ENCODE assay signal across 17 cellular contexts in genomic region chr1:212983482-212983881, GRCh38. TPM values are rescaled to one million over a fixed set of nuclear protein-coding genes. Genes with fewer than 3 reads are reported as not detected.
A peak's percentile ranks its signal among the peaks of the same experiment; 100 is the strongest.
DNase-seq lines count a peak whose midpoint lies in the region; ATAC-seq, FAIRE-seq and TF ChIP-seq lines count a peak whose summit lies in the region.
"Had no signal": no experiment of that assay in that cellular context is flagged by ENCODE, and none has a peak within 500 bp of the region (broad histone marks: within the 10 kb centered on the region; RNA-seq: fewer than 3 reads in every experiment).

No MANE protein-coding gene starts in this region.

- no peak overlapping the region for H3K4me3 ChIP-seq in GM12878
- H3K4me3 ChIP-seq in lung = no peak overlapping the region
- H3K4me3 ChIP-seq: A549, HAP-1 had no signal

- H3K27me3 Mint-ChIP-seq in H9 (ENCODE audit: low read depth) = no peaks in the 10 kb centered on the region

- H3K9me3 ChIP-seq in H9 (ENCODE audit: control insufficient read depth, low read depth, low read length) = no peaks in the 10 kb centered on the region
- H3K9me3 ChIP-seq in GM12878 (replicated peaks; ENCODE audit: control insufficient read depth, insufficient read depth, low read length) = no peaks in the 10 kb centered on the region
- no peaks in the 10 kb centered on the region for H3K9me3 ChIP-seq in lung (ENCODE audit: control insufficient read depth in 2 of 2, insufficient read depth in 1 of 2, low read length in 1 of 2)
- H3K9me3 ChIP-seq: A549, Caco-2, HAP-1 had no signal

- H4K91ac ChIP-seq in H9 (ENCODE audit: insufficient read length, low read depth, low read length) = no peak overlapping the region

- no peaks in the 10 kb centered on the region for H4K20me1 ChIP-seq in H9 (ENCODE audit: control insufficient read depth, insufficient read depth, insufficient read length)
- H4K20me1 ChIP-seq in GM12878 (ENCODE audit: control insufficient read depth, insufficient read depth) = no peaks in the 10 kb centered on the region

- DNase-seq in H9 (peak; percentile 21), GM12878 (ENCODE audit: low read depth, low spot score) (no peak), lung (ENCODE audit: low spot score) (peak; percentile 20), NOMO-1 treated with DMSO at 0.1 percent for 48 hours (lab: John Stamatoyannopoulos, UW; ENCODE audit: unreplicated experiment) (no peak), Right ventricle myocardium inferior (ENCODE audit: missing footprints) (no peak)
- DNase-seq: 8988T; C1 segment of cervical spinal cord; Caco-2; CD4-positive, alpha-beta memory T cell; DMS153; DND-41; HFFc6 had no signal

- TF ChIP-seq POLR2A in GM12878 (IDR thresholded peaks at IDR 0.05; ENCODE audit: low read depth, low read length) = no peak

- H2BK15ac ChIP-seq in H9 (ENCODE audit: low read depth, low read length) = no peak overlapping the region

- H3K27ac ChIP-seq in H9 (ENCODE audit: insufficient read length, low read depth, low read length) = no peak overlapping the region
- H3K27ac ChIP-seq in GM12878 (ENCODE audit: control insufficient read depth, insufficient read depth) = no peak overlapping the region
- no peak overlapping the region for H3K27ac ChIP-seq in lung (ENCODE audit: low read depth in 1 of 2, low read length in 1 of 2)
- H3K27ac ChIP-seq: A549 had no signal

- no TSS peak for BruUV-seq in GM12878 (replicated peaks; lab: Mats Ljungman, UMichigan)

- H4K8ac ChIP-seq in H9 (replicated peaks; ENCODE audit: insufficient read length, low read depth, low read length) = no peak overlapping the region

- H2BK12ac ChIP-seq in H9 (ENCODE audit: insufficient read length, low read depth, low read length) = no peak overlapping the region

- H3K4me1 ChIP-seq in H9 (ENCODE audit: insufficient read depth, low read length) = peaks cover 7% of the 10 kb centered on the region; the same call in 1 of the 2 replicates
- H3K4me1 ChIP-seq in GM12878 (ENCODE audit: control insufficient read depth, insufficient read depth, low read length) = peaks cover 46% of the 10 kb centered on the region
- peaks cover 13 to 19% of the 10 kb centered on the region in 2 donors for H3K4me1 ChIP-seq in lung (ENCODE audit: control insufficient read depth in 2 of 2, insufficient read depth in 2 of 2, low read length in 2 of 2)
- H3K4me1 ChIP-seq: Caco-2, HAP-1 had no signal

- H3K4me3 Mint-ChIP-seq in H9 = no peak overlapping the region
- H3K4me3 Mint-ChIP-seq: CD4-positive, alpha-beta memory T cell; HFFc6 had no signal

- H3K14ac ChIP-seq in H9 (ENCODE audit: insufficient read depth, low read length) = no peak overlapping the region

- H3K9me3 Mint-ChIP-seq in H9 = no peaks in the 10 kb centered on the region
- H3K9me3 Mint-ChIP-seq: CD4-positive, alpha-beta memory T cell; HFFc6 had no signal

- no peak overlapping the region for H4K5ac ChIP-seq in H9 (ENCODE audit: insufficient read length, low read depth, low read length)

- no peak for TF ChIP-seq EP300 in GM12878 (IDR thresholded peaks at IDR 0.05; ENCODE audit: borderline replicate concordance in 1 of 2, control insufficient read depth in 1 of 2, low read depth in 2 of 2, low read length in 2 of 2)

- no CpG with 5 or more reads among the region's 3 CpGs for WGBS in H9 (ENCODE audit: extremely low coverage, insufficient read length, low lambda C conversion rate)
- 97% methylated on average over 3 of the region's 3 CpGs for WGBS in GM12878 (ENCODE audit: insufficient coverage, insufficient replicate concordance, low lambda C conversion rate, missing lambda C conversion rate)
- 90 to 98% methylated on average over 3 of the region's 3 CpGs for WGBS in lung, 2 donors

- H3K23me2 ChIP-seq in H9 (ENCODE audit: insufficient read length, low read depth, low read length, poor library complexity, severe bottlenecking) = no peaks in the 10 kb centered on the region

- H3K4me1 Mint-ChIP-seq in H9 = peaks cover 32 to 45% of the 10 kb centered on the region in 2 experiments

- intact Hi-C loops in GM12878 (cut with micrococcal nuclease; ENCODE audit: unreplicated experiment) = no loop called here
- intact Hi-C loops in Right ventricle myocardium inferior (cut with DNase I) = no loop called here

- no peaks in the 10 kb centered on the region for H3K79me1 ChIP-seq in H9 (ENCODE audit: insufficient read depth, low read depth, low read length, poor library complexity, severe bottlenecking)

- no peak overlapping the region for H3K4ac ChIP-seq in H9 (ENCODE audit: low read depth, low read length)

- H2AFZ ChIP-seq in H9 (ENCODE audit: low read length) = no peak overlapping the region
- no peak overlapping the region for H2AFZ ChIP-seq in GM12878 (ENCODE audit: control insufficient read depth, low read depth, low read length)

- H3K56ac ChIP-seq in H9 (ENCODE audit: insufficient read length, low read depth, low read length) = no peak overlapping the region

- H3K36me3 ChIP-seq in GM12878 (ENCODE audit: control insufficient read depth in 2 of 2, insufficient read depth in 2 of 2, low read length in 1 of 2) (peaks cover 0 to 6% of the 10 kb centered on the region in 2 experiments; a peak in 3 of 4 replicates), lung (ENCODE audit: control insufficient read depth in 2 of 2, insufficient read depth in 2 of 2, low read length in 2 of 2) (peaks cover 0 to 1% of the 10 kb centered on the region in 2 donors)
- H3K36me3 ChIP-seq: HAP-1 had no signal

- H3T11ph ChIP-seq in H9 (ENCODE audit: low read length) = no peak overlapping the region

- RAD21 ChIA-PET in GM12878 (lab: Charles Lee; ENCODE audit: unreplicated experiment) = no interaction called here

- H3K4me2 ChIP-seq in H9 (ENCODE audit: insufficient read depth, insufficient read length, low read length) = no peak overlapping the region
- H3K4me2 ChIP-seq in GM12878 (ENCODE audit: control insufficient read depth, insufficient read depth) = no peak overlapping the region
- H3K4me2 ChIP-seq: A549 had no signal

- H2BK120ac ChIP-seq in H9 (ENCODE audit: low read depth, low read length, poor library complexity, severe bottlenecking) = no peak overlapping the region

- no peak for FAIRE-seq in GM12878 (lab: Jason Lieb, UNC)
- FAIRE-seq: A549, G401.6, GM19239 had no signal

- no peaks in the 10 kb centered on the region for H3K27me3 ChIP-seq in H9 (ENCODE audit: insufficient read depth, low read length)
- H3K27me3 ChIP-seq in GM12878 (replicated peaks in 1 of 2; ENCODE audit: control insufficient read depth in 2 of 2, insufficient read depth in 2 of 2, low read length in 1 of 2) = no peaks in the 10 kb centered on the region
- no peaks in the 10 kb centered on the region for H3K27me3 ChIP-seq in lung (ENCODE audit: control insufficient read depth, insufficient read depth)

- no peak overlapping the region for H3K18ac ChIP-seq in H9 (ENCODE audit: insufficient read length, low read depth, low read length)

- TF ChIP-seq RAD21 in GM12878 (IDR thresholded peaks at IDR 0.05; ENCODE audit: insufficient read depth, low read depth, low read length) = no peak

- POLR2A ChIA-PET in GM12878 (lab: Charles Lee) = interaction anchor here (1.2 kb wide), 1 partner anchor 59 kb away, joined by 3 read pairs; no protein-coding TSS in a partner anchor

- no peak overlapping the region for H2BK5ac ChIP-seq in H9 (ENCODE audit: insufficient read length, low read length)

- CTCF ChIA-PET in GM12878 (lab: Yijun Ruan, JAX) = interaction anchor here (1.5 kb wide), 2 partner anchors 17 to 169 kb away, joined by 3 to 4 read pairs; no protein-coding TSS in a partner anchor

- no peak for ATAC-seq in GM12878
- ATAC-seq in lung (ENCODE audit: insufficient read depth, low FRiP score) = no peak
- no peak for ATAC-seq in GM21447 (IDR thresholded peaks at IDR 0.05; ENCODE audit: unreplicated experiment)
- ATAC-seq in Right ventricle myocardium inferior = no peak
- ATAC-seq: A549 had no signal

- no peak overlapping the region for H3K27ac Mint-ChIP-seq in H9
- H3K27ac Mint-ChIP-seq: CD4-positive, alpha-beta memory T cell; HFFc6 had no signal

- no peak overlapping the region for H3K23ac ChIP-seq in H9 (ENCODE audit: insufficient read length, low read depth, low read length)

- H3K9ac ChIP-seq in H9 (ENCODE audit: extremely low read depth, insufficient read length, low read length) (no peak overlapping the region), GM12878 (ENCODE audit: control insufficient read depth, insufficient read depth, low read length) (no peak overlapping the region)

- H3K79me2 ChIP-seq in H9 (ENCODE audit: insufficient read depth, low read length) (no peaks in the 10 kb centered on the region), GM12878 (ENCODE audit: control insufficient read depth, insufficient read depth, low read length) (no peaks in the 10 kb centered on the region)

- H2BK20ac ChIP-seq in H9 (ENCODE audit: low read depth, low read length, poor library complexity, severe bottlenecking) = no peak overlapping the region

- peaks cover 45 to 86% (median 49%) of the 10 kb centered on the region in 3 experiments; a peak in 6 of 7 replicates for H3K36me3 Mint-ChIP-seq in H9 (ENCODE audit: insufficient read depth in 1 of 3, low read depth in 3 of 3)
- H3K36me3 Mint-ChIP-seq: CD4-positive, alpha-beta memory T cell had no signal

- no peak overlapping the region for H2AK5ac ChIP-seq in H9 (ENCODE audit: insufficient read length, low read length)

- in situ Hi-C loops in GM12878 (cut with MboI) = no loop called here

- SMC1A ChIA-PET in GM12878 (lab: Charles Lee; ENCODE audit: uncharacterized antibody, unreplicated experiment) = interaction anchor here (1.3 to 4.0 kb wide), 2 partner anchors 11 to 26 kb away, joined by 5 to 32 read pairs; no protein-coding TSS in a partner anchor

- TF ChIP-seq CTCF in H9 (conservative IDR thresholded peaks at IDR 0.05) = no peak
- TF ChIP-seq CTCF in GM12878 (IDR thresholded peaks at IDR 0.05 in 2 of 3, conservative IDR thresholded peaks at IDR 0.05 in 1 of 3; ENCODE audit: control insufficient read depth in 2 of 3, extremely low read depth in 1 of 3, insufficient read depth in 1 of 3, low read depth in 3 of 3, low read length in 3 of 3) = no peak
- no peak for TF ChIP-seq CTCF in lung (IDR thresholded peaks at IDR 0.05; ENCODE audit: control extremely low read depth, extremely low read depth)

RNA-seq across cellular contexts. Expression of gene ANGEL2, which starts 32.2 kb away (rescaled TPM):
- total RNA-seq in H9 (2021) (42.4 and 47.8 TPM in 2 replicates), GM12878 (2014; rRNA removed) (53.2 and 53.9 TPM in 2 replicates), GM12878 (2014; rRNA removed; fragmentation: Illumina TruSeq; extraction: Trizol) (37.0 and 38.7 TPM in 2 replicates), GM12878 (2021) (27.7 and 30.0 TPM in 2 replicates), lung (10 to 100 TPM; 35.4 to 53.7 TPM), Right ventricle myocardium inferior (14.3 TPM)
- 158 and 182 TPM in 2 replicates for total RNA-seq in GM12878 (2013; cell fraction: nucleolus; rRNA removed)
- polyA plus RNA-seq in GM12878 (2011; ENCODE audit: low read depth) = 21.7 TPM
- polyA plus RNA-seq in GM12878 (2011; rRNA removed) (31.3 and 41.4 TPM in 2 replicates), GM12878 (2014; fragmentation: Illumina TruSeq; extraction: Trizol) (25.0 and 29.8 TPM in 2 replicates), GM12878 (2014; fragmentation: Nextera tagmentation; extraction: Ambion mirVana) (10 to 100 TPM in 1 of 2 experiments, 1 to 10 TPM in 1; 6.3 to 13.6 TPM), GM12878 (2014; rRNA removed) (28.0 and 33.2 TPM in 2 replicates), GM12878 (2016; fragmentation: Nextera tagmentation; extraction: Ambion mirVana) (10 to 100 TPM; 29.9 to 31.9 TPM), lung (10 to 100 TPM; 13.7 to 22.5 TPM)
- polyA plus RNA-seq in GM12878 (2011; cell fraction: cytosol; rRNA removed) = 14.9 and 16.3 TPM in 2 replicates
- polyA plus RNA-seq in GM12878 (2011; cell fraction: nucleus; rRNA removed) = 29.5 and 30.7 TPM in 2 replicates
- 17.5 and 19.7 TPM in 2 replicates for polyA plus RNA-seq in GM12878 (2012)
- 35.1 and 39.8 TPM in 2 replicates for polyA minus RNA-seq in GM12878 (2011; rRNA and poly(A)+ RNA removed)
- polyA minus RNA-seq in GM12878 (2011; cell fraction: cytosol; rRNA and poly(A)+ RNA removed) = 17.1 and 18.2 TPM in 2 replicates
- polyA minus RNA-seq in GM12878 (2011; cell fraction: nucleus; rRNA and poly(A)+ RNA removed) = 32.4 and 42.4 TPM in 2 replicates

RNA-seq across cellular contexts. Expression of gene VASH2, which starts 33.1 kb away (rescaled TPM):
- 76.1 and 79.5 TPM in 2 replicates for total RNA-seq in H9 (2021)
- 253 and 276 TPM in 2 replicates for total RNA-seq in GM12878 (2013; cell fraction: nucleolus; rRNA removed)
- total RNA-seq in GM12878 (2014; rRNA removed) = 16.4 and 18.7 TPM in 2 replicates
- total RNA-seq in GM12878 (2014; rRNA removed; fragmentation: Illumina TruSeq; extraction: Trizol) = 19.6 and 20.6 TPM in 2 replicates
- total RNA-seq in GM12878 (2021) = 29.2 and 29.7 TPM in 2 replicates
- 5.9 TPM for polyA plus RNA-seq in GM12878 (2011; ENCODE audit: low read depth)
- polyA plus RNA-seq in GM12878 (2011; rRNA removed) = 29.4 and 35.7 TPM in 2 replicates
- 17.6 and 21.4 TPM in 2 replicates for polyA plus RNA-seq in GM12878 (2011; cell fraction: cytosol; rRNA removed)
- polyA plus RNA-seq in GM12878 (2011; cell fraction: nucleus; rRNA removed) = 41.2 and 43.5 TPM in 2 replicates
- 11.7 and 14.9 TPM in 2 replicates for polyA plus RNA-seq in GM12878 (2012)
- 25.9 and 35.2 TPM in 2 replicates for polyA plus RNA-seq in GM12878 (2014; fragmentation: Illumina TruSeq; extraction: Trizol)
- polyA plus RNA-seq in GM12878 (2014; fragmentation: Nextera tagmentation; extraction: Ambion mirVana) = 1 to 10 TPM; 5.4 to 6.5 TPM
- 23.8 and 25.1 TPM in 2 replicates for polyA plus RNA-seq in GM12878 (2014; rRNA removed)
- polyA plus RNA-seq in GM12878 (2016; fragmentation: Nextera tagmentation; extraction: Ambion mirVana) = 10 to 100 TPM; 17.2 to 25.5 TPM
- polyA minus RNA-seq in GM12878 (2011; rRNA and poly(A)+ RNA removed) = 41.6 and 44.3 TPM in 2 replicates
- 10.4 and 15.6 TPM in 2 replicates for polyA minus RNA-seq in GM12878 (2011; cell fraction: cytosol; rRNA and poly(A)+ RNA removed)
- polyA minus RNA-seq in GM12878 (2011; cell fraction: nucleus; rRNA and poly(A)+ RNA removed) = 21.4 and 39.5 TPM in 2 replicates
- total RNA-seq in lung = 10 to 100 TPM in 1 of 2 donors, 1 to 10 TPM in 1; 1.7 to 11.0 TPM
- polyA plus RNA-seq in lung = under 1 TPM; 0.26 to 0.49 TPM
- total RNA-seq in Right ventricle myocardium inferior = 1.4 TPM
- total RNA-seq: CD4-positive, alpha-beta memory T cell had no signal

Comparison
In these comparisons a context has a peak if more than half of its experiments do, and no peak if none do; other contexts are left out.
1. DNase-seq: peak in H9 (single experiment) and lung (single experiment); none in GM12878 (single experiment), NOMO-1 treated with DMSO at 0.1 percent for 48 hours (single experiment) and Right ventricle myocardium inferior (single experiment).